ENCODE assay signal across 35 cellular contexts in genomic region chr12:6861391-6861790, GRCh38. TPM values are rescaled to one million over a fixed set of nuclear protein-coding genes. Genes with fewer than 3 reads are reported as not detected.
"Had no signal": no experiment of that assay in that cellular context is flagged by ENCODE, and none has a peak within 500 bp of the region (broad histone marks: within the 10 kb centered on the region; RNA-seq: fewer than 3 reads in every experiment).

No MANE protein-coding gene starts in this region.

- H3K4me3 Mint-ChIP-seq: activated CD4-positive, alpha-beta memory T cell treated with anti-CD3 and anti-CD28 coated beads for 36 hours; activated CD4-positive, alpha-beta T cell treated with anti-CD3 and anti-CD28 coated beads for 36 hours; activated CD4-positive, alpha-beta T cell treated with anti-CD3 and anti-CD28 coated beads, Interleukin-2, amount 10 ng/mL, durations not matched to agents 24 days and 14 days; activated CD8-positive, alpha-beta memory T cell treated with anti-CD3 and anti-CD28 coated beads, Interleukin-2, amount 10 ng/mL, durations not matched to agents 7 days and 5 days; activated CD8-positive, alpha-beta T cell treated with anti-CD3 and anti-CD28 coated beads, Interleukin-2, amount 10 ng/mL, durations not matched to agents 7 days and 5 days; activated naive CD4-positive, alpha-beta T cell treated with anti-CD3 and anti-CD28 coated beads, Interleukin-2, amount 10 ng/mL, durations not matched to agents 7 days and 5 days; activated naive CD8-positive, alpha-beta T cell treated with anti-CD3 and anti-CD28 coated beads, Interleukin-2, amount 10 ng/mL, durations not matched to agents 7 days and 5 days; activated T-helper 1 cell treated with anti-CD3 and anti-CD28 coated beads, Interleukin-12 subunit alpha, Interleukin-12 subunit beta, Interleukin-2, Interleukin-4 antibody, amounts not matched to agents 30 ng/mL and 10 ng/mL and 1 ng/mL, durations not matched to agents 14 hours and 24 hours and 36 hours; dendritic cell treated with granulocyte-macrophage colony-stimulating factor and Interleukin-4, amounts not matched to agents 40 ng/mL and 50 ng/mL, for 4 days; endodermal cell; T-cell; T-helper 1 cell treated with Interleukin-12 subunit alpha and Interleukin-12 subunit beta and Interleukin-4 antibody, amounts not matched to agents 30 μg/mL and 1 μg/mL, for 36 hours; T-helper 2 cell treated with Interferon-gamma antibody and Interleukin-4, amounts not matched to agents 5 μg/mL and 100 μg/mL, for 36 hours had no signal

- ATAC-seq: activated CD4-positive, alpha-beta T cell treated with anti-CD3 and anti-CD28 coated beads for 36 hours; activated CD8-positive, alpha-beta memory T cell treated with anti-CD3 and anti-CD28 coated beads, Interleukin-2, amount 10 ng/mL, durations not matched to agents 7 days and 5 days; activated CD8-positive, alpha-beta T cell treated with anti-CD3 and anti-CD28 coated beads, Interleukin-2, amount 10 ng/mL, durations not matched to agents 7 days and 5 days; activated naive CD4-positive, alpha-beta T cell treated with anti-CD3 and anti-CD28 coated beads, Interleukin-2, amount 50 U/mL, for 72 hours; esophagus mucosa; T-cell had no signal

- H3K9me3 Mint-ChIP-seq: activated CD4-positive, alpha-beta memory T cell treated with anti-CD3 and anti-CD28 coated beads for 36 hours; activated CD4-positive, alpha-beta T cell treated with anti-CD3 and anti-CD28 coated beads, Interleukin-2, amount 10 ng/mL, durations not matched to agents 24 days and 14 days; activated naive CD4-positive, alpha-beta T cell treated with anti-CD3 and anti-CD28 coated beads, Interleukin-2, amount 10 ng/mL, durations not matched to agents 7 days and 5 days; activated naive CD4-positive, alpha-beta T cell treated with anti-CD3 and anti-CD28 coated beads, Interleukin-2, amount 50 U/mL, for 72 hours; activated naive CD8-positive, alpha-beta T cell treated with anti-CD3 and anti-CD28 coated beads, Interleukin-2, amount 10 ng/mL, durations not matched to agents 7 days and 5 days; activated T-helper 1 cell treated with anti-CD3 and anti-CD28 coated beads, Interleukin-12 subunit alpha, Interleukin-12 subunit beta, Interleukin-2, Interleukin-4 antibody, amounts not matched to agents 30 ng/mL and 10 ng/mL and 1 ng/mL, durations not matched to agents 14 hours and 24 hours and 36 hours; brain; dendritic cell treated with granulocyte-macrophage colony-stimulating factor and Interleukin-4, amounts not matched to agents 40 ng/mL and 50 ng/mL, for 4 days; endodermal cell; T-cell; T-helper 1 cell treated with Interleukin-12 subunit alpha and Interleukin-12 subunit beta and Interleukin-4 antibody, amounts not matched to agents 30 μg/mL and 1 μg/mL, for 36 hours; T-helper 2 cell treated with Interferon-gamma antibody and Interleukin-4, amounts not matched to agents 5 μg/mL and 100 μg/mL, for 36 hours had no signal

- H3K27ac Mint-ChIP-seq: activated CD4-positive, alpha-beta memory T cell treated with anti-CD3 and anti-CD28 coated beads for 36 hours; activated CD4-positive, alpha-beta T cell treated with anti-CD3 and anti-CD28 coated beads for 36 hours; activated CD8-positive, alpha-beta memory T cell treated with anti-CD3 and anti-CD28 coated beads, Interleukin-2, amount 10 ng/mL, durations not matched to agents 7 days and 5 days; activated CD8-positive, alpha-beta T cell treated with anti-CD3 and anti-CD28 coated beads, Interleukin-2, amount 10 ng/mL, durations not matched to agents 7 days and 5 days; activated naive CD4-positive, alpha-beta T cell treated with anti-CD3 and anti-CD28 coated beads, Interleukin-2, amount 10 ng/mL, durations not matched to agents 7 days and 5 days; activated naive CD8-positive, alpha-beta T cell treated with anti-CD3 and anti-CD28 coated beads, Interleukin-2, amount 10 ng/mL, durations not matched to agents 7 days and 5 days; activated T-helper 1 cell treated with anti-CD3 and anti-CD28 coated beads, Interleukin-12 subunit alpha, Interleukin-12 subunit beta, Interleukin-2, Interleukin-4 antibody, amounts not matched to agents 30 ng/mL and 10 ng/mL and 1 ng/mL, durations not matched to agents 14 hours and 24 hours and 36 hours; brain; dendritic cell treated with granulocyte-macrophage colony-stimulating factor and Interleukin-4, amounts not matched to agents 40 ng/mL and 50 ng/mL, for 4 days; endodermal cell; T-cell; T-helper 1 cell treated with Interleukin-12 subunit alpha and Interleukin-12 subunit beta and Interleukin-4 antibody, amounts not matched to agents 30 μg/mL and 1 μg/mL, for 36 hours; T-helper 2 cell treated with Interferon-gamma antibody and Interleukin-4, amounts not matched to agents 5 μg/mL and 100 μg/mL, for 36 hours had no signal

- H3K27me3 Mint-ChIP-seq: activated CD4-positive, alpha-beta memory T cell treated with anti-CD3 and anti-CD28 coated beads for 36 hours; activated CD4-positive, alpha-beta T cell treated with anti-CD3 and anti-CD28 coated beads for 36 hours; activated CD4-positive, alpha-beta T cell treated with anti-CD3 and anti-CD28 coated beads, Interleukin-2, amount 10 ng/mL, durations not matched to agents 24 days and 14 days; activated CD8-positive, alpha-beta memory T cell treated with anti-CD3 and anti-CD28 coated beads, Interleukin-2, amount 10 ng/mL, durations not matched to agents 7 days and 5 days; activated naive CD4-positive, alpha-beta T cell treated with anti-CD3 and anti-CD28 coated beads, Interleukin-2, amount 10 ng/mL, durations not matched to agents 7 days and 5 days; activated naive CD8-positive, alpha-beta T cell treated with anti-CD3 and anti-CD28 coated beads, Interleukin-2, amount 10 ng/mL, durations not matched to agents 7 days and 5 days; dendritic cell treated with granulocyte-macrophage colony-stimulating factor and Interleukin-4, amounts not matched to agents 40 ng/mL and 50 ng/mL, for 4 days; T-cell had no signal

- H3K9me3 ChIP-seq: ascending aorta, breast epithelium had no signal

- H3K4me3 ChIP-seq: ascending aorta, breast epithelium, cardiac muscle cell, coronary artery, dorsolateral prefrontal cortex had no signal

- H3K27me3 ChIP-seq: ascending aorta, breast epithelium, cardiac muscle cell, dorsolateral prefrontal cortex had no signal

- H3K27ac ChIP-seq: ascending aorta, breast epithelium, cardiac muscle cell, coronary artery, dorsolateral prefrontal cortex had no signal

- H3K4me1 ChIP-seq: breast epithelium had no signal

- DNase-seq: activated CD4-positive, alpha-beta memory T cell treated with anti-CD3 and anti-CD28 coated beads for 36 hours; activated CD4-positive, alpha-beta T cell treated with anti-CD3 and anti-CD28 coated beads for 36 hours; activated CD4-positive, alpha-beta T cell treated with anti-CD3 and anti-CD28 coated beads, Interleukin-2, amount 10 ng/mL, durations not matched to agents 24 days and 14 days; activated CD4-positive, CD25-positive, alpha-beta regulatory T cell; activated CD4-positive, CD25-positive, alpha-beta regulatory T cell treated with anti-CD3 and anti-CD28 coated beads, Interleukin-2, amount 50 U/mL, for 72 hours; activated CD8-positive, alpha-beta memory T cell treated with anti-CD3 and anti-CD28 coated beads, Interleukin-2, amount 10 ng/mL, durations not matched to agents 7 days and 5 days; activated CD8-positive, alpha-beta memory T cell treated with anti-CD3 and anti-CD28 coated beads, Interleukin-2, amount 50 U/mL, for 4 hours; activated CD8-positive, alpha-beta T cell treated with anti-CD3 and anti-CD28 coated beads, Interleukin-2, amount 10 ng/mL, durations not matched to agents 7 days and 5 days; activated gamma-delta T cell; activated naive CD4-positive, alpha-beta T cell; activated naive CD4-positive, alpha-beta T cell treated with anti-CD3 and anti-CD28 coated beads, Interleukin-2, amount 10 ng/mL, durations not matched to agents 7 days and 5 days; activated naive CD8-positive, alpha-beta T cell treated with anti-CD3 and anti-CD28 coated beads, Interleukin-2, amount 10 ng/mL, durations not matched to agents 7 days and 5 days; activated T-cell treated with anti-CD3 and anti-CD28 coated beads, Interleukin-2, amount 50 U/mL, for 1 hour; activated T-cell treated with anti-CD3 and anti-CD28 coated beads, Interleukin-2, amount 50 U/mL, for 48 hours; central memory CD4-positive, alpha-beta T cell; cerebellar nuclear complex; dorsolateral prefrontal cortex; effector memory CD4-positive, alpha-beta T cell; endodermal cell; foreskin fibroblast; SW 1271; T-cell; T1000 had no signal

- FAIRE-seq: frontal cortex had no signal

RNA-seq across cellular contexts. Expression of gene CDCA3, which starts 10.3 kb away (rescaled TPM):
- total RNA-seq: ascending aorta had no signal

RNA-seq across cellular contexts. Expression of gene GNB3, which starts 20.7 kb away (rescaled TPM):
- total RNA-seq: esophagus mucosa had no signal
